ENCODE assay signal across 7 cellular contexts in genomic region chrX:126027229-126027628, GRCh38.
"Had no signal": no experiment of that assay in that cellular context is flagged by ENCODE, and none has a peak within 500 bp of the region (broad histone marks: within the 10 kb centered on the region; RNA-seq: fewer than 3 reads in every experiment).

No MANE protein-coding gene starts in this region.

- H3K4me3 ChIP-seq: GM23248, K562 had no signal

- ATAC-seq: K562 had no signal

- DNase-seq: GM23248, GOT3, H7, HCEC 1CT, IMR-90, KG1 had no signal

- H3K27ac ChIP-seq: GM23248 had no signal
